In the genomic region with DNA sequence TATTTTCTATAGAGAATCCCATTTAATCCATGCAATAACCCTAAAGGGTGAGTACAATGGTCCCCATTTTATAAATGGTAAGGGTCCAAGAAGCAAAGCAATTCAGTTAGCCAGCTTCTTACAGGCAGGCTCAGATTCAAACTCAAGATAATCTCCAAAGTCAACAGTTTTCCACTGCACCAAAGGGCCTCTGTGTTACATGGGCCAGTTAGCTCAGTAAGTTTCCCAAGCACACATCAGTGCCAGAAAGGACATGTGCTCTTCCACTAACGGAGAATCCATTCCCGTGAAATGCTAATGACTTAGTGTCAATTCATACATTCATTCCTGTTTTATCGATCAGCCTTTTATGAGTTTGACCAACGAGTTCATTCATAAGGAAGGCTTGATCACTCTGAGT, we compare ENCODE assay signal across 37 cellular contexts. TPM values are rescaled to one million over a fixed set of nuclear protein-coding genes. Genes with fewer than 3 reads are reported as not detected.
"Had no signal": no experiment of that assay in that cellular context is flagged by ENCODE, and none has a peak within 500 bp of the region (broad histone marks: within the 10 kb centered on the region; RNA-seq: fewer than 3 reads in every experiment).

No MANE protein-coding gene starts in this region.

- H3K9me3 ChIP-seq: adrenal gland, esophagus muscularis mucosa, gastrocnemius medialis, heart left ventricle had no signal

- H3K4me3 ChIP-seq: adrenal gland, coronary artery, dorsolateral prefrontal cortex, esophagus muscularis mucosa, gastrocnemius medialis, heart left ventricle had no signal

- H3K27ac Mint-ChIP-seq: activated CD4-positive, alpha-beta memory T cell treated with anti-CD3 and anti-CD28 coated beads, Interleukin-2, amount 10 ng/mL, durations not matched to agents 7 days and 5 days; activated CD4-positive, alpha-beta T cell treated with anti-CD3 and anti-CD28 coated beads for 36 hours; activated CD4-positive, alpha-beta T cell treated with anti-CD3 and anti-CD28 coated beads, Interleukin-2, amount 10 ng/mL, durations not matched to agents 24 days and 14 days; activated naive CD4-positive, alpha-beta T cell treated with anti-CD3 and anti-CD28 coated beads, Interleukin-2, amount 10 ng/mL, durations not matched to agents 7 days and 5 days; activated naive CD4-positive, alpha-beta T cell treated with anti-CD3 and anti-CD28 coated beads, Interleukin-2, amount 50 U/mL, for 72 hours; activated T-cell treated with anti-CD3 and anti-CD28 coated beads, Interleukin-2, amount 50 U/mL, for 24 hours; activated T-cell treated with anti-CD3 and anti-CD28 coated beads, Interleukin-2, amount 50 U/mL, for 72 hours; dendritic cell treated with granulocyte-macrophage colony-stimulating factor and Interleukin-4, amounts not matched to agents 40 ng/mL and 50 ng/mL, for 4 days; endodermal cell; T-helper 17 cell; T-helper 2 cell treated with Interferon-gamma antibody and Interleukin-4, amounts not matched to agents 5 μg/mL and 100 μg/mL, for 36 hours had no signal

- H3K9me3 Mint-ChIP-seq: activated CD4-positive, alpha-beta memory T cell treated with anti-CD3 and anti-CD28 coated beads, Interleukin-2, amount 10 ng/mL, durations not matched to agents 7 days and 5 days; activated CD4-positive, alpha-beta T cell treated with anti-CD3 and anti-CD28 coated beads, Interleukin-2, amount 10 ng/mL, durations not matched to agents 24 days and 14 days; activated naive CD4-positive, alpha-beta T cell treated with anti-CD3 and anti-CD28 coated beads, Interleukin-2, amount 10 ng/mL, durations not matched to agents 7 days and 5 days; activated naive CD4-positive, alpha-beta T cell treated with anti-CD3 and anti-CD28 coated beads, Interleukin-2, amount 50 U/mL, for 72 hours; activated T-cell treated with anti-CD3 and anti-CD28 coated beads, Interleukin-2, amount 50 U/mL, for 24 hours; activated T-cell treated with anti-CD3 and anti-CD28 coated beads, Interleukin-2, amount 50 U/mL, for 72 hours; central memory CD8-positive, alpha-beta T cell; dendritic cell treated with granulocyte-macrophage colony-stimulating factor and Interleukin-4, amounts not matched to agents 40 ng/mL and 50 ng/mL, for 4 days; endodermal cell; T-helper 2 cell treated with Interferon-gamma antibody and Interleukin-4, amounts not matched to agents 5 μg/mL and 100 μg/mL, for 36 hours had no signal

- H3K36me3 ChIP-seq: adrenal gland, brain microvascular endothelial cell, gastrocnemius medialis had no signal

- H3K4me1 Mint-ChIP-seq: activated CD4-positive, alpha-beta T cell treated with anti-CD3 and anti-CD28 coated beads for 36 hours; central memory CD8-positive, alpha-beta T cell had no signal

- H3K27me3 ChIP-seq: adrenal gland, brain microvascular endothelial cell, dorsolateral prefrontal cortex, esophagus muscularis mucosa, foreskin keratinocyte, gastrocnemius medialis, heart left ventricle had no signal

- H3K27ac ChIP-seq: adrenal gland, brain microvascular endothelial cell, coronary artery, dorsolateral prefrontal cortex, esophagus muscularis mucosa, foreskin keratinocyte, gastrocnemius medialis, heart left ventricle had no signal

- DNase-seq: activated CD4-positive, alpha-beta memory T cell treated with anti-CD3 and anti-CD28 coated beads, Interleukin-2, amount 10 ng/mL, durations not matched to agents 7 days and 5 days; activated CD4-positive, alpha-beta T cell treated with anti-CD3 and anti-CD28 coated beads for 36 hours; activated CD4-positive, alpha-beta T cell treated with anti-CD3 and anti-CD28 coated beads, Interleukin-2, amount 10 ng/mL, durations not matched to agents 24 days and 14 days; activated CD4-positive, alpha-beta T cell treated with anti-CD3 and anti-CD28 coated beads, Interleukin-2, amount 50 U/mL, for 4 hours; activated CD4-positive, CD25-positive, alpha-beta regulatory T cell; activated CD4-positive, CD25-positive, alpha-beta regulatory T cell treated with anti-CD3 and anti-CD28 coated beads, Interleukin-2, amount 50 U/mL, for 72 hours; activated CD8-positive, alpha-beta memory T cell treated with anti-CD3 and anti-CD28 coated beads, Interleukin-2, amount 50 U/mL, for 48 hours; activated gamma-delta T cell; activated naive CD4-positive, alpha-beta T cell; activated naive CD4-positive, alpha-beta T cell treated with anti-CD3 and anti-CD28 coated beads, Interleukin-2, amount 10 ng/mL, durations not matched to agents 7 days and 5 days; activated T-cell treated with anti-CD3 and anti-CD28 coated beads for 4 hours; activated T-cell treated with anti-CD3 and anti-CD28 coated beads, Interleukin-2, amount 50 U/mL, for 24 hours; activated T-cell treated with anti-CD3 and anti-CD28 coated beads, Interleukin-2, amount 50 U/mL, for 72 hours; adrenal gland; amygdala; aorta; brain microvascular endothelial cell; dorsolateral prefrontal cortex; effector memory CD4-positive, alpha-beta T cell; endodermal cell; erythroblast; foreskin keratinocyte; gastrocnemius medialis; glutamatergic neuron; heart left ventricle; T-helper 1 cell; T-helper 17 cell; T1000 had no signal

- H3K4me3 Mint-ChIP-seq: activated CD4-positive, alpha-beta memory T cell treated with anti-CD3 and anti-CD28 coated beads, Interleukin-2, amount 10 ng/mL, durations not matched to agents 7 days and 5 days; activated CD4-positive, alpha-beta T cell treated with anti-CD3 and anti-CD28 coated beads for 36 hours; activated CD4-positive, alpha-beta T cell treated with anti-CD3 and anti-CD28 coated beads, Interleukin-2, amount 10 ng/mL, durations not matched to agents 24 days and 14 days; activated naive CD4-positive, alpha-beta T cell treated with anti-CD3 and anti-CD28 coated beads, Interleukin-2, amount 10 ng/mL, durations not matched to agents 7 days and 5 days; activated T-cell treated with anti-CD3 and anti-CD28 coated beads, Interleukin-2, amount 50 U/mL, for 24 hours; activated T-cell treated with anti-CD3 and anti-CD28 coated beads, Interleukin-2, amount 50 U/mL, for 72 hours; central memory CD8-positive, alpha-beta T cell; dendritic cell treated with granulocyte-macrophage colony-stimulating factor and Interleukin-4, amounts not matched to agents 40 ng/mL and 50 ng/mL, for 4 days; endodermal cell; T-helper 17 cell; T-helper 2 cell treated with Interferon-gamma antibody and Interleukin-4, amounts not matched to agents 5 μg/mL and 100 μg/mL, for 36 hours had no signal

- ATAC-seq: activated CD4-positive, alpha-beta T cell treated with anti-CD3 and anti-CD28 coated beads for 36 hours; activated naive CD4-positive, alpha-beta T cell treated with anti-CD3 and anti-CD28 coated beads, Interleukin-2, amount 50 U/mL, for 72 hours; activated T-cell treated with anti-CD3 and anti-CD28 coated beads, Interleukin-2, amount 50 U/mL, for 72 hours; foreskin keratinocyte; gastrocnemius medialis; heart left ventricle; T-helper 17 cell had no signal

- H3K4me1 ChIP-seq: foreskin keratinocyte had no signal

- H3K27me3 Mint-ChIP-seq: activated CD4-positive, alpha-beta memory T cell treated with anti-CD3 and anti-CD28 coated beads, Interleukin-2, amount 10 ng/mL, durations not matched to agents 7 days and 5 days; activated CD4-positive, alpha-beta T cell treated with anti-CD3 and anti-CD28 coated beads for 36 hours; activated CD4-positive, alpha-beta T cell treated with anti-CD3 and anti-CD28 coated beads, Interleukin-2, amount 10 ng/mL, durations not matched to agents 24 days and 14 days; activated naive CD4-positive, alpha-beta T cell treated with anti-CD3 and anti-CD28 coated beads, Interleukin-2, amount 10 ng/mL, durations not matched to agents 7 days and 5 days; activated T-cell treated with anti-CD3 and anti-CD28 coated beads, Interleukin-2, amount 50 U/mL, for 24 hours; central memory CD8-positive, alpha-beta T cell; dendritic cell treated with granulocyte-macrophage colony-stimulating factor and Interleukin-4, amounts not matched to agents 40 ng/mL and 50 ng/mL, for 4 days; T-helper 17 cell had no signal

RNA-seq across cellular contexts. Expression of gene SMTNL1, which starts 32.9 kb away (rescaled TPM):
- total RNA-seq: activated CD4-positive, alpha-beta memory T cell treated with anti-CD3 and anti-CD28 coated beads, Interleukin-2, amount 10 ng/mL, durations not matched to agents 7 days and 5 days; activated CD4-positive, alpha-beta T cell treated with anti-CD3 and anti-CD28 coated beads for 36 hours; activated CD4-positive, alpha-beta T cell treated with anti-CD3 and anti-CD28 coated beads, Interleukin-2, amount 10 ng/mL, durations not matched to agents 24 days and 14 days; activated naive CD4-positive, alpha-beta T cell treated with anti-CD3 and anti-CD28 coated beads, Interleukin-2, amount 50 U/mL, for 72 hours; activated T-cell treated with anti-CD3 and anti-CD28 coated beads, Interleukin-2, amount 50 U/mL, for 72 hours; aorta; bronchial epithelial cell; cardiac septum; cerebellum; esophagus muscularis mucosa; foreskin keratinocyte; heart left ventricle; T-helper 17 cell had no signal
- polyA plus RNA-seq: adrenal gland, aorta, foreskin keratinocyte, heart left ventricle had no signal

RNA-seq across cellular contexts. Expression of gene RTN4RL2, which starts 44.2 kb away (rescaled TPM):
- total RNA-seq: bronchial epithelial cell had no signal
